In genomic region chr4:183223046-183223445, GRCh38 we compare ENCODE assay signal across 27 cellular contexts.
"Had no signal": no experiment of that assay in that cellular context is flagged by ENCODE, and none has a peak within 500 bp of the region (broad histone marks: within the 10 kb centered on the region; RNA-seq: fewer than 3 reads in every experiment).

No MANE protein-coding gene starts in this region.

- H3K9me3 ChIP-seq: esophagus muscularis mucosa, gastroesophageal sphincter, heart left ventricle, psoas muscle, thoracic aorta, tibial nerve, upper lobe of left lung, vagina had no signal

- H3K4me1 Mint-ChIP-seq: naive thymus-derived CD8-positive, alpha-beta T cell; nephron progenitor cell; stimulated activated naive B cell treated with anti-CD40 and anti-IgM and Interleukin-4, amounts not matched to agents 10 μg/mL and 1 μg/mL and 100 μg/mL, for 72 hours had no signal

- H3K36me3 Mint-ChIP-seq: naive thymus-derived CD8-positive, alpha-beta T cell; stimulated activated naive B cell treated with anti-CD40 and anti-IgM and Interleukin-4, amounts not matched to agents 10 μg/mL and 1 μg/mL and 100 μg/mL, for 72 hours had no signal

- ATAC-seq: foreskin keratinocyte; gastroesophageal sphincter; heart left ventricle; left cardiac atrium; left ventricle myocardium superior; naive thymus-derived CD8-positive, alpha-beta T cell; psoas muscle; right cardiac atrium; stimulated activated naive B cell treated with anti-CD40 and anti-IgM and Interleukin-4, amounts not matched to agents 10 μg/mL and 1 μg/mL and 100 μg/mL, for 72 hours had no signal

- H3K27ac ChIP-seq: coronary artery, esophagus muscularis mucosa, foreskin keratinocyte, gastroesophageal sphincter, heart left ventricle, psoas muscle, skin epidermis, thoracic aorta, tibial nerve, upper lobe of left lung, vagina had no signal

- H3K27me3 ChIP-seq: esophagus muscularis mucosa, foreskin keratinocyte, gastroesophageal sphincter, heart left ventricle, tibial nerve, upper lobe of left lung, vagina had no signal

- DNase-seq: dermis blood vessel endothelial cell; effector memory CD4-positive, alpha-beta T cell; foreskin keratinocyte; heart left ventricle; hippocampal formation; left cardiac atrium; left ventricle myocardium superior; mesendoderm; midbrain; naive thymus-derived CD8-positive, alpha-beta T cell; nephron progenitor cell; nucleus accumbens; posterior cingulate gyrus; psoas muscle; right cardiac atrium; stimulated activated CD4-positive, alpha-beta T cell treated with anti-CD3 and anti-CD28 coated beads, Interleukin-15, amount 100 ng/mL, for 24 hours; stimulated activated CD4-positive, alpha-beta T cell treated with anti-CD3 and anti-CD28 coated beads, Interleukin-2, amount 100 ng/mL, for 48 hours; stimulated activated naive B cell treated with anti-CD40 and anti-IgM and Interleukin-4, amounts not matched to agents 10 μg/mL and 1 μg/mL and 100 μg/mL, for 72 hours had no signal

- H3K4me3 ChIP-seq: coronary artery, esophagus muscularis mucosa, gastroesophageal sphincter, heart left ventricle, psoas muscle, skin epidermis, thoracic aorta, tibial nerve, upper lobe of left lung, vagina had no signal

- H3K27me3 Mint-ChIP-seq: stimulated activated naive B cell treated with anti-CD40 and anti-IgM and Interleukin-4, amounts not matched to agents 10 μg/mL and 1 μg/mL and 100 μg/mL, for 72 hours; stimulated activated naive CD8-positive, alpha-beta T cell treated with anti-CD3 and anti-CD28 coated beads, Interleukin-15, Interleukin-2, amounts not matched to agents 100 ng/mL and 50 ng/mL, for 24 hours had no signal

- H3K4me3 Mint-ChIP-seq: naive thymus-derived CD8-positive, alpha-beta T cell; nephron progenitor cell; stimulated activated naive B cell treated with anti-CD40 and anti-IgM and Interleukin-4, amounts not matched to agents 10 μg/mL and 1 μg/mL and 100 μg/mL, for 72 hours; stimulated activated naive CD8-positive, alpha-beta T cell treated with anti-CD3 and anti-CD28 coated beads, Interleukin-15, Interleukin-2, amounts not matched to agents 100 ng/mL and 50 ng/mL, for 24 hours had no signal

- H3K36me3 ChIP-seq: gastroesophageal sphincter, thoracic aorta, upper lobe of left lung, vagina had no signal

- H3K4me1 ChIP-seq: foreskin keratinocyte, gastroesophageal sphincter, heart left ventricle, psoas muscle, tibial nerve, upper lobe of left lung, vagina had no signal

- H3K27ac Mint-ChIP-seq: naive thymus-derived CD8-positive, alpha-beta T cell; nephron progenitor cell; stimulated activated naive B cell treated with anti-CD40 and anti-IgM and Interleukin-4, amounts not matched to agents 10 μg/mL and 1 μg/mL and 100 μg/mL, for 72 hours; stimulated activated naive CD8-positive, alpha-beta T cell treated with anti-CD3 and anti-CD28 coated beads, Interleukin-15, Interleukin-2, amounts not matched to agents 100 ng/mL and 50 ng/mL, for 24 hours had no signal

- H3K9me3 Mint-ChIP-seq: naive thymus-derived CD8-positive, alpha-beta T cell; nephron progenitor cell; stimulated activated naive B cell treated with anti-CD40 and anti-IgM and Interleukin-4, amounts not matched to agents 10 μg/mL and 1 μg/mL and 100 μg/mL, for 72 hours; stimulated activated naive CD8-positive, alpha-beta T cell treated with anti-CD3 and anti-CD28 coated beads, Interleukin-15, Interleukin-2, amounts not matched to agents 100 ng/mL and 50 ng/mL, for 24 hours had no signal
